Comparison of ENCODE assay signal across 1 cellular context in genomic region chr12:751192-751827, GRCh38.
TF ChIP-seq lines count a peak whose summit lies in the region.

No MANE protein-coding gene starts in this region.

TF ChIP-seq in K562, 482 proteins besides CTCF, POLR2A, EP300 and RAD21 (continued from another document and continues in another):
- TF ChIP-seq CUX1 (CRISPR knock-in tag; IDR thresholded peaks at IDR 0.05): no peak
- TF ChIP-seq PTRF (tag; IDR thresholded peaks at IDR 0.05): no peak
- no peak for TF ChIP-seq GTF2A2 (tag; IDR thresholded peaks at IDR 0.05)
- no peak for TF ChIP-seq GABPB2 (CRISPR knock-in tag; conservative IDR thresholded peaks at IDR 0.05)
- no peak for TF ChIP-seq MITF (IDR thresholded peaks at IDR 0.05)
- no peak for TF ChIP-seq FOXA1 (IDR thresholded peaks at IDR 0.05; ENCODE audit: borderline replicate concordance)
- TF ChIP-seq BRD4 (IDR thresholded peaks at IDR 0.05): no peak
- no peak for TF ChIP-seq NR3C1 (CRISPR knock-in tag; IDR thresholded peaks at IDR 0.05)
- no peak for TF ChIP-seq NCOA2 (IDR thresholded peaks at IDR 0.05; ENCODE audit: partially characterized antibody in 2 of 2)
- TF ChIP-seq ZNF696 (CRISPR knock-in tag; conservative IDR thresholded peaks at IDR 0.05): no peak
- no peak; the same call in 1 of the 2 replicates for TF ChIP-seq CREB3L1 (IDR thresholded peaks at IDR 0.05; ENCODE audit: borderline replicate concordance, low read depth)
- TF ChIP-seq CEBPZ (IDR thresholded peaks at IDR 0.05; ENCODE audit: borderline replicate concordance, low read depth, low read length): no peak
- TF ChIP-seq SREBF1 (IDR thresholded peaks at IDR 0.05; ENCODE audit: borderline replicate concordance, low read depth, low read length): no peak
- TF ChIP-seq TCF7L2 (IDR thresholded peaks at IDR 0.05; ENCODE audit: low read depth, low read length): no peak
- peak; percentile 92 to 99; a peak in 3 of 4 replicates for TF ChIP-seq UBTF (IDR thresholded peaks at IDR 0.05; ENCODE audit: borderline replicate concordance in 1 of 2, low read depth in 2 of 2, low read length in 2 of 2)
- no peak for TF ChIP-seq COPS2 (conservative IDR thresholded peaks at IDR 0.05)
- peak; percentile 89 for TF ChIP-seq POLR2G (IDR thresholded peaks at IDR 0.05; ENCODE audit: low read depth, low read length)
- no peak for TF ChIP-seq NFRKB (IDR thresholded peaks at IDR 0.05; ENCODE audit: low read depth)
- no peak for TF ChIP-seq MECOM (CRISPR knock-in tag; IDR thresholded peaks at IDR 0.05)
- no peak for TF ChIP-seq USF2 (CRISPR knock-in tag; IDR thresholded peaks at IDR 0.05)
- TF ChIP-seq PRDM10 (IDR thresholded peaks at IDR 0.05; ENCODE audit: partially characterized antibody): no peak
- TF ChIP-seq FOXA3 (CRISPR knock-in tag; conservative IDR thresholded peaks at IDR 0.05 in 1 of 2, IDR thresholded peaks at IDR 0.05 in 1 of 2): 0 out of 4 replicates have a peak, but pooled peaks of 1 of the 2 experiments have one; percentile 54
- TF ChIP-seq MYNN (IDR thresholded peaks at IDR 0.05): peak; percentile 90
- no peak for TF ChIP-seq MYNN (CRISPR knock-in tag; IDR thresholded peaks at IDR 0.05)
- no peak for TF ChIP-seq CHCHD3 (CRISPR knock-in tag; IDR thresholded peaks at IDR 0.05)
- no peak for TF ChIP-seq FUS (optimal IDR thresholded peaks at IDR 0.05; ENCODE audit: low read depth, low read length)
- TF ChIP-seq TEAD2 (tag; IDR thresholded peaks at IDR 0.05): no peak
- TF ChIP-seq KDM5B (IDR thresholded peaks at IDR 0.05; ENCODE audit: insufficient replicate concordance, low read depth, low read length): peak; percentile 71
- no peak for TF ChIP-seq ZBTB8A (IDR thresholded peaks at IDR 0.05; ENCODE audit: partially characterized antibody)
- TF ChIP-seq HDAC2 (IDR thresholded peaks at IDR 0.05): no peak
- no peak for TF ChIP-seq PURB (CRISPR knock-in tag; IDR thresholded peaks at IDR 0.05; ENCODE audit: low read depth)
- TF ChIP-seq MAX (CRISPR knock-in tag; IDR thresholded peaks at IDR 0.05): peak; percentile 82
- TF ChIP-seq KLF6 (CRISPR knock-in tag; IDR thresholded peaks at IDR 0.05; ENCODE audit: borderline replicate concordance): no peak
- TF ChIP-seq NR0B1 (IDR thresholded peaks at IDR 0.05; ENCODE audit: partially characterized antibody): no peak
- no peak for TF ChIP-seq TFAM (CRISPR knock-in tag; conservative IDR thresholded peaks at IDR 0.05)
- no peak for TF ChIP-seq ZNF311 (CRISPR knock-in tag; IDR thresholded peaks at IDR 0.05)
- TF ChIP-seq ZSCAN32 (CRISPR knock-in tag; IDR thresholded peaks at IDR 0.05): no peak
- no peak for TF ChIP-seq ZNF277 (CRISPR knock-in tag; IDR thresholded peaks at IDR 0.05; ENCODE audit: borderline replicate concordance)
- TF ChIP-seq ZNF57 (CRISPR knock-in tag; IDR thresholded peaks at IDR 0.05): no peak
- no peak for TF ChIP-seq SMARCC2 (IDR thresholded peaks at IDR 0.05; ENCODE audit: low read depth)
